Comparison of ENCODE assay signal across 10 cellular contexts in the genomic region with DNA sequence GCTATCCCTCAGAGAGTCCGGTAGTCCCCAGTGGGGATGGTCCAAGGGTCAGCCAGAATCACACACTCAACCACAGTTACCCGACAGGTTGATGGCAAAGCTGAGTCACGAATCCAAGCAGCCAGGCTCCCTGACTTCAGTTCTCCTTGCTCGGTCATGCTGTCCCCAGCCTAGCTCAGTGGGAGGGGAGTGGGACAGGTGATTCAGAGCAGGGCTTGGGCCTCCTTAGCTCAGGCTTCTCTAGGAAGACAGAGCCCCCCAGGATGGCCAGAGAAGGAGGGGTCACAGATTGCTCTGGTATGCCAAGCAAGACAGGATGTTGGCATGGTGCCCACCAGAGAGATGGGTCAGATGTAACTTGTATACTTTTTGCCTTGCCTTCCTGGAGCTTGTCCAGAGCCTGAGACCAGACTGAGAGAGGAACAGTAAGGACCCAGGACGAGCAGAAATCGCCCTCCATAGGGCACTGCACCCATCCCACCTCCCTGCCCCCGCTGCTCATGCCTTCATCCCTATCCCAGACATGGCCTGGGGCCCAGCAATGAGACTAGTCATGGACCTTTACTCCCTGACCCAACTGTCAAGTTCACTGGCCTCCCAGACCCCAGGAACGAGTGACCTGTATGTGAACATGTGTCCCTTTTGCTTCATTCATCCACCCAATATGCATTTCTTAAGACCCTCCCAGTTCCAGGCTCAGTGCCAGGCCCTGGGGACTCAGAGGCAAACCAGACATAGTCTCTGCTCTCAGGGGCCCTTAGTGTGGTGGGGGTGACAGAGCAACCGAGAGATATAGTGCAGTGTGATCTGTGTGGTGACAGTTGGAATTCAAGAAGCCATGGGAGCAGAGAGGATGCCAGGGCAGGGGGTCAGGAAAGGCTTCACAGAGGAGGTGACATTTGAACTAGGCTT.
DNase-seq lines count a peak whose midpoint lies in the region; ATAC-seq and TF ChIP-seq lines count a peak whose summit lies in the region.
"Had no signal": no experiment of that assay in that cellular context is flagged by ENCODE, and none has a peak within 500 bp of the region (broad histone marks: within the 10 kb centered on the region; RNA-seq: fewer than 3 reads in every experiment).

No MANE protein-coding gene starts in this region.

- DNase-seq in EH (ENCODE audit: low read depth), result peak; percentile 21
- no peak for DNase-seq in T-helper 17 cell
- peak; percentile 75 for DNase-seq in glomerular visceral epithelial cell (ENCODE audit: extremely low spot score)
- peak; percentile 36 for DNase-seq in pulmonary artery endothelial cell (ENCODE audit: low read depth, low spot score)
- DNase-seq in HFFc6, result no peak
- DNase-seq in 8988T, result no peak
- DNase-seq: naive B cell had no signal

- H3K36me3 Mint-ChIP-seq in T-helper 17 cell (ENCODE audit: low read depth) (no peaks in the 10 kb centered on the region), HFFc6 (ENCODE audit: low read depth) (no peaks in the 10 kb centered on the region)
- H3K36me3 Mint-ChIP-seq: naive B cell had no signal

- no peaks in the 10 kb centered on the region for H3K27me3 Mint-ChIP-seq in T-helper 17 cell
- peaks cover 29% of the 10 kb centered on the region for H3K27me3 Mint-ChIP-seq in HFFc6 (ENCODE audit: insufficient read depth)

- H3K9me3 ChIP-seq in T-helper 17 cell (ENCODE audit: control insufficient read depth, low read length, poor library complexity, severe bottlenecking), result no peaks in the 10 kb centered on the region

- H3K4me1 Mint-ChIP-seq in T-helper 17 cell (peaks cover 2% of the 10 kb centered on the region), HFFc6 (ENCODE audit: low read depth) (no peaks in the 10 kb centered on the region)

- TF ChIP-seq CTCF in HFFc6 (IDR thresholded peaks at IDR 0.05), result no peak

- H3K27ac Mint-ChIP-seq in T-helper 17 cell (no peak overlapping the region), HFFc6 (no peak overlapping the region)
- H3K27ac Mint-ChIP-seq: T-helper 2 cell treated with Interferon-gamma antibody and Interleukin-4, amounts not matched to agents 5 μg/mL and 100 μg/mL, for 36 hours had no signal

- H3K4me3 Mint-ChIP-seq in T-helper 17 cell (peak overlapping the region; percentile 69), HFFc6 (no peak overlapping the region)
- H3K4me3 Mint-ChIP-seq: T-helper 2 cell treated with Interferon-gamma antibody and Interleukin-4, amounts not matched to agents 5 μg/mL and 100 μg/mL, for 36 hours had no signal

- H3K9me3 Mint-ChIP-seq in HFFc6, result no peaks in the 10 kb centered on the region
- H3K9me3 Mint-ChIP-seq: T-helper 2 cell treated with Interferon-gamma antibody and Interleukin-4, amounts not matched to agents 5 μg/mL and 100 μg/mL, for 36 hours had no signal

- ATAC-seq in T-helper 17 cell, result no peak
- no peak for ATAC-seq in GM19023 (IDR thresholded peaks at IDR 0.05; ENCODE audit: unreplicated experiment)
- ATAC-seq in GM21423 (IDR thresholded peaks at IDR 0.05; ENCODE audit: unreplicated experiment), result no peak

Comparison
In these comparisons a context has a peak if more than half of its experiments do, and no peak if none do; other contexts are left out.
1. DNase-seq: peak in EH (single experiment), glomerular visceral epithelial cell (single experiment) and pulmonary artery endothelial cell (single experiment); none in T-helper 17 cell (0 of 3), HFFc6 (single experiment) and 8988T (single experiment).